Comparison of ENCODE assay signal across 15 cellular contexts in genomic region chr13:112434937-112435523, GRCh38. TPM values are rescaled to one million over a fixed set of nuclear protein-coding genes. Genes with fewer than 3 reads are reported as not detected.
DNase-seq lines count a peak whose midpoint lies in the region; ATAC-seq and TF ChIP-seq lines count a peak whose summit lies in the region.
"Had no signal": no experiment of that assay in that cellular context is flagged by ENCODE, and none has a peak within 500 bp of the region (broad histone marks: within the 10 kb centered on the region; RNA-seq: fewer than 3 reads in every experiment).

No MANE protein-coding gene starts in this region.

- no peak overlapping the region for H3K9ac ChIP-seq in IMR-90 (ENCODE audit: low read depth, low read length)
- H3K9ac ChIP-seq: BLaER1 treated with 17β-estradiol and CSF1 and Interleukin-3, amounts not matched to agents 10 nM and 100 nM had no signal

- no peak overlapping the region for H2AK9ac ChIP-seq in IMR-90 (replicated peaks; ENCODE audit: low read depth, low read length, poor library complexity)

- intact Hi-C loops in IMR-90 (cut with micrococcal nuclease) (loop anchor here (10.0 kb wide), 1 partner anchor 1490 kb away; no protein-coding TSS in a partner anchor), esophagus muscularis mucosa (cut with DNase I) (no loop called here), spleen (cut with DNase I; ENCODE audit: low total_unique reads) (no loop called here)

- H3K27me3 ChIP-seq in IMR-90 (ENCODE audit: control insufficient read depth, insufficient read depth, low read length) = no peaks in the 10 kb centered on the region
- peaks cover 0 to 43% (median 0%) of the 10 kb centered on the region in 4 donors for H3K27me3 ChIP-seq in esophagus muscularis mucosa
- H3K27me3 ChIP-seq in spleen (replicated peaks in 1 of 7) = peaks cover 0 to 20% (median 0%) of the 10 kb centered on the region in 7 donors
- H3K27me3 ChIP-seq: BLaER1 treated with 17β-estradiol and CSF1 and Interleukin-3, amounts not matched to agents 10 nM and 100 nM had no signal

- H3K4me1 ChIP-seq in IMR-90 (ENCODE audit: control insufficient read depth, insufficient read depth, low read length) (no peaks in the 10 kb centered on the region), esophagus muscularis mucosa (no peaks in the 10 kb centered on the region), spleen (no peaks in the 10 kb centered on the region)

- H4K20me1 ChIP-seq in IMR-90 (ENCODE audit: insufficient read depth, low read length) = no peaks in the 10 kb centered on the region
- H4K20me1 ChIP-seq: BLaER1 treated with 17β-estradiol and CSF1 and Interleukin-3, amounts not matched to agents 10 nM and 100 nM had no signal

- in situ Hi-C loops in IMR-90 (cut with MboI; ENCODE audit: low sequenced_read_pairs) = no loop called here

- no peak overlapping the region for H4K5ac ChIP-seq in IMR-90 (ENCODE audit: low read depth, low read length)

- H2AK5ac ChIP-seq in IMR-90 (ENCODE audit: low read depth, low read length) = no peak overlapping the region

- no peak overlapping the region for H4K91ac ChIP-seq in IMR-90 (ENCODE audit: insufficient read depth, low read depth, low read length)

- TF ChIP-seq RAD21 in IMR-90 (IDR thresholded peaks at IDR 0.05; ENCODE audit: low read length) = no peak

- POLR2A ChIA-PET in IMR-90 (lab: Charles Lee; ENCODE audit: unreplicated experiment) = no interaction called here

- BruUV-seq in IMR-90 (replicated peaks; lab: Mats Ljungman, UMichigan) = no TSS peak

- no peak overlapping the region for H3K4me3 ChIP-seq in IMR-90 (ENCODE audit: insufficient read depth, low read depth, low read length)
- H3K4me3 ChIP-seq in esophagus muscularis mucosa = no peak overlapping the region
- H3K4me3 ChIP-seq in spleen = no peak overlapping the region
- H3K4me3 ChIP-seq: BLaER1 treated with 17β-estradiol and CSF1 and Interleukin-3, amounts not matched to agents 10 nM and 100 nM had no signal

- H2BK15ac ChIP-seq in IMR-90 (ENCODE audit: low read depth, low read length) = no peak overlapping the region

- H3K14ac ChIP-seq in IMR-90 (replicated peaks; ENCODE audit: low read depth, low read length) = no peak overlapping the region

- no peak overlapping the region for H3K56ac ChIP-seq in IMR-90 (ENCODE audit: extremely low read depth, insufficient read depth, low read length)

- H2BK20ac ChIP-seq in IMR-90 (ENCODE audit: low read depth, low read length) = no peak overlapping the region

- no peak for TF ChIP-seq EP300 in esophagus muscularis mucosa (IDR thresholded peaks at IDR 0.05)

- no peak overlapping the region for H4K8ac ChIP-seq in IMR-90 (ENCODE audit: low read depth in 2 of 2, low read length in 2 of 2)

- no peak overlapping the region for H3K4ac ChIP-seq in IMR-90 (ENCODE audit: low read depth, low read length)

- DNase-seq in activated effector memory CD4-positive, alpha-beta T cell treated with anti-CD3 and anti-CD28 coated beads, Interleukin-2, amount 50 U/mL, for 16 hours = peak; percentile 37
- DNase-seq in activated effector memory CD4-positive, alpha-beta T cell treated with Interleukin-2 at 50 U/mL for 16 hours = no peak
- DNase-seq in IMR-90 (no peak), esophagus muscularis mucosa (ENCODE audit: extremely low spot score) (peak; percentile 89), spleen (peak; percentile 49), NCI-H446 treated with DMSO at 0.1 percent for 48 hours (lab: John Stamatoyannopoulos, UW) (no peak), SIG-M5 (lab: John Stamatoyannopoulos, UW) (no peak)
- DNase-seq: ACHN; CD4-positive, CD25-positive, alpha-beta regulatory T cell; DMS53; GF-D8 had no signal

- TF ChIP-seq CTCF in IMR-90 (conservative IDR thresholded peaks at IDR 0.05; ENCODE audit: low read depth, low read length) (no peak), esophagus muscularis mucosa (IDR thresholded peaks at IDR 0.05) (no peak), spleen (IDR thresholded peaks at IDR 0.05 in 8 of 11, conservative IDR thresholded peaks at IDR 0.05 in 3 of 11) (no peak)

- H3K36me3 ChIP-seq in IMR-90 (ENCODE audit: control insufficient read depth, insufficient read depth, low read length) = no peaks in the 10 kb centered on the region
- no peaks in the 10 kb centered on the region for H3K36me3 ChIP-seq in esophagus muscularis mucosa
- no peaks in the 10 kb centered on the region for H3K36me3 ChIP-seq in spleen
- H3K36me3 ChIP-seq: BLaER1 treated with 17β-estradiol and CSF1 and Interleukin-3, amounts not matched to agents 10 nM and 100 nM had no signal

- H2AFZ ChIP-seq in IMR-90 (replicated peaks; ENCODE audit: low read length, poor library complexity) = peak overlapping the region; percentile 33

- WGBS in IMR-90 (ENCODE audit: extremely low coverage in 2 of 2, insufficient read length in 1 of 2), 2 experiments = 100% methylated on average over 1 of the region's 12 CpGs; no CpG with 5 or more reads in 1 of the 2 experiments
- 80% methylated on average over 5 of the region's 12 CpGs for whole genome bisulfite sequencing in esophagus muscularis mucosa
- WGBS in spleen, 5 donors = 82 to 93% (median 84%) methylated on average over 12 of the region's 12 CpGs

- no peaks in the 10 kb centered on the region for H3K9me1 ChIP-seq in IMR-90 (ENCODE audit: insufficient read depth, low read length)

- dilution Hi-C loops in IMR-90 (cut with HindIII; ENCODE audit: low sequenced_read_pairs, unreplicated experiment) = no loop called here

- no peak overlapping the region for H2BK5ac ChIP-seq in IMR-90 (ENCODE audit: low read depth, low read length, poor library complexity, severe bottlenecking)

- H3K9me3 ChIP-seq in IMR-90 (ENCODE audit: control insufficient read depth, insufficient read depth, low read length) (no peaks in the 10 kb centered on the region; the same call in 1 of the 2 replicates), esophagus muscularis mucosa (peaks cover 0 to 11% (median 5%) of the 10 kb centered on the region in 4 donors), spleen (peaks cover 0 to 27% (median 18%) of the 10 kb centered on the region in 8 donors)

- H3K18ac ChIP-seq in IMR-90 (ENCODE audit: low read depth, low read length) = no peak overlapping the region

- CTCF ChIA-PET in IMR-90 (lab: Yijun Ruan, JAX) = no interaction called here

- no peak overlapping the region for H3K4me2 ChIP-seq in IMR-90 (ENCODE audit: low read depth, low read length)
- H3K4me2 ChIP-seq: BLaER1 treated with 17β-estradiol and CSF1 and Interleukin-3, amounts not matched to agents 10 nM and 100 nM had no signal

- no peak overlapping the region for H2BK120ac ChIP-seq in IMR-90 (ENCODE audit: low read depth, low read length)

- H3K23ac ChIP-seq in IMR-90 (ENCODE audit: low read depth, low read length) = no peak overlapping the region

- TF ChIP-seq POLR2A in IMR-90 (IDR thresholded peaks at IDR 0.05; ENCODE audit: low read depth, low read length) (no peak), esophagus muscularis mucosa (IDR thresholded peaks at IDR 0.05; ENCODE audit: low read depth) (no peak), spleen (IDR thresholded peaks at IDR 0.05) (no peak)

- H3K79me1 ChIP-seq in IMR-90 (ENCODE audit: low read depth in 1 of 2, low read length in 2 of 2) = no peaks in the 10 kb centered on the region

- ATAC-seq in IMR-90 (ENCODE audit: low read depth) (no peak), GM21515 (IDR thresholded peaks at IDR 0.05; ENCODE audit: unreplicated experiment) (no peak)

- H3K27ac ChIP-seq in IMR-90 (ENCODE audit: insufficient read depth, low read length) (no peak overlapping the region), esophagus muscularis mucosa (replicated peaks in 1 of 4) (no peak overlapping the region), spleen (no peak overlapping the region)
- H3K27ac ChIP-seq: BLaER1 treated with 17β-estradiol and CSF1 and Interleukin-3, amounts not matched to agents 10 nM and 100 nM had no signal

TF ChIP-seq in IMR-90, 13 proteins besides CTCF, POLR2A, EP300 and RAD21:
- no peak for TF ChIP-seq FOS (IDR thresholded peaks at IDR 0.05; ENCODE audit: low read depth, low read length)
- no peak for TF ChIP-seq SMC3 (IDR thresholded peaks at IDR 0.05; ENCODE audit: low read depth, low read length)
- no peak for TF ChIP-seq BHLHE40 (IDR thresholded peaks at IDR 0.05; ENCODE audit: low read depth, low read length)
- no peak for TF ChIP-seq MAFK (IDR thresholded peaks at IDR 0.05; ENCODE audit: low read depth, low read length)
- TF ChIP-seq NFE2L2 (IDR thresholded peaks at IDR 0.05; ENCODE audit: low read depth, low read length) = no peak

RNA-seq across cellular contexts. Expression of gene SPACA7, which starts 58.9 kb away (rescaled TPM):
- not detected in 2 replicates for total RNA-seq in IMR-90 (2012; rRNA removed)
- polyA plus RNA-seq in IMR-90 (2012; rRNA removed) = not detected in 2 replicates
- not detected in 2 replicates for polyA plus RNA-seq in IMR-90 (2012; cell fraction: cytosol; rRNA removed)
- not detected in 2 replicates for polyA plus RNA-seq in IMR-90 (2012; cell fraction: nucleus; rRNA removed; ENCODE audit: low replicate concordance)
- not detected for total RNA-seq in esophagus muscularis mucosa
- total RNA-seq in spleen = not detected
- polyA plus RNA-seq in spleen = not detected
- total RNA-seq: A172; CD4-positive, CD25-positive, alpha-beta regulatory T cell; HT1080 had no signal
- polyA plus RNA-seq: CD4-positive, CD25-positive, alpha-beta regulatory T cell had no signal

Comparison
In these comparisons a context has a peak if more than half of its experiments do, and no peak if none do; other contexts are left out.
1. DNase-seq: peak in activated effector memory CD4-positive, alpha-beta T cell treated with anti-CD3 and anti-CD28 coated beads, Interleukin-2, amount 50 U/mL, for 16 hours (single experiment), esophagus muscularis mucosa (single experiment) and spleen (single experiment); none in activated effector memory CD4-positive, alpha-beta T cell treated with Interleukin-2 at 50 U/mL for 16 hours (single experiment), IMR-90 (single experiment), NCI-H446 treated with DMSO at 0.1 percent for 48 hours (single experiment) and SIG-M5 (single experiment).